ENCODE assay signal across 8 cellular contexts in the genomic region with DNA sequence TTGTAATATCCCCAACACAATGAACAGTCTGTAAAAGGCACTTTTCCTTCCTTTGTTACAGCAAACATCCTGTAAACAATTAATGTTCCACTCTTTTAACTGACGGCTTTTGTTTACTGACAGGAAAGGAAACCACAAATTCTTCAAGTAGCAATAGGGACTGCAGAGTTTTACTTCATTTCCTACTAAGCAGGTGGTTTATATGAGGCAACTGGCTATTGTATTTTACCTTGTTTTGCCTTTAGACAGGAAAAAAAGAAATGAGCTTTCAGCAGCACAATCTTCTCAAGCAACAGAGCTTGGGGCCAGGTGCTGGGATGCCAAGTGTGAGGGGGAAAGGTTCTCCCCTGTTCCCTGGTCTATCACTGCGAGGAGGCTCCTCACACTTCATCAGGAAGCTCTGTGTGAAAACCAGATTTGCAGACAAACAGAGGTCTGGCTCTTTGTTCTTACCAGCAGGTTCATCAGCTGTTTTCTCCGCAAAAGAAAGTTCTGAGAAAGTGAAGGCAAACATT. TPM values are rescaled to one million over a fixed set of nuclear protein-coding genes. Genes with fewer than 3 reads are reported as not detected.
DNase-seq lines count a peak whose midpoint lies in the region; ATAC-seq and TF ChIP-seq lines count a peak whose summit lies in the region.

No MANE protein-coding gene starts in this region.

- no peak for ATAC-seq in activated CD4-positive, alpha-beta T cell treated with anti-CD3 and anti-CD28 coated beads for 36 hours
- peak; percentile 65 for ATAC-seq in HG03342 (IDR thresholded peaks at IDR 0.05; ENCODE audit: unreplicated experiment)
- peak; percentile 41 to 42 for ATAC-seq in gastrocnemius medialis
- ATAC-seq in aorta (ENCODE audit: low FRiP score), result no peak
- no peak for ATAC-seq in GM18858 (IDR thresholded peaks at IDR 0.05; ENCODE audit: unreplicated experiment)

- WGBS in aorta, 2 donors, result 93% methylated on average over 3 of the region's 3 CpGs

- H3K4me1 ChIP-seq in gastrocnemius medialis, result peaks cover 0 to 4% of the 10 kb centered on the region in 2 donors
- H3K4me1 ChIP-seq in aorta (ENCODE audit: control insufficient read depth in 1 of 2, insufficient read depth in 2 of 2, low read length in 2 of 2), result no peaks in the 10 kb centered on the region

- H3K27ac ChIP-seq in gastrocnemius medialis (peak overlapping the region; percentile 6 to 54 (median 32)), aorta (ENCODE audit: low read depth in 1 of 2, low read length in 2 of 2) (no peak overlapping the region)

- H3K9me3 Mint-ChIP-seq in activated CD4-positive, alpha-beta T cell treated with anti-CD3 and anti-CD28 coated beads for 36 hours (ENCODE audit: low read depth), result no peaks in the 10 kb centered on the region

- H3K9me3 ChIP-seq in gastrocnemius medialis (no peaks in the 10 kb centered on the region), aorta (ENCODE audit: control insufficient read depth, low read length) (no peaks in the 10 kb centered on the region)

- peak overlapping the region; percentile 40 for H3K4me3 Mint-ChIP-seq in activated CD4-positive, alpha-beta T cell treated with anti-CD3 and anti-CD28 coated beads for 36 hours

- no peaks in the 10 kb centered on the region for H3K27me3 ChIP-seq in gastrocnemius medialis
- no peaks in the 10 kb centered on the region for H3K27me3 ChIP-seq in aorta (ENCODE audit: control insufficient read depth in 1 of 2, insufficient read depth in 2 of 2, low read length in 1 of 2)

- in situ Hi-C loops in gastrocnemius medialis (cut with MboI; ENCODE audit: low sequenced_read_pairs in 4 of 4), result no loop called here

- TF ChIP-seq CTCF in gastrocnemius medialis (IDR thresholded peaks at IDR 0.05 in 4 of 5, conservative IDR thresholded peaks at IDR 0.05 in 1 of 5), result no peak

- H3K4me1 Mint-ChIP-seq in activated CD4-positive, alpha-beta T cell treated with anti-CD3 and anti-CD28 coated beads for 36 hours, result peaks cover 53% of the 10 kb centered on the region

- POLR2A ChIA-PET in activated CD4-positive, alpha-beta T cell treated with anti-CD3 and anti-CD28 coated beads for 36 hours (lab: Charles Lee), result no interaction called here

- no peak overlapping the region for H3K4me3 ChIP-seq in gastrocnemius medialis
- H3K4me3 ChIP-seq in aorta (ENCODE audit: low read length in 2 of 2), result no peak overlapping the region

- intact Hi-C loops in activated CD4-positive, alpha-beta T cell treated with anti-CD3 and anti-CD28 coated beads for 36 hours (cut with DNase I, micrococcal nuclease), result loop anchor here in 1 of 2 experiments (2.0 kb wide), 1 partner anchor 50 kb away; no protein-coding TSS in a partner anchor
- intact Hi-C loops in gastrocnemius medialis (cut with DNase I; ENCODE audit: low total_unique reads) (no loop called here), aorta (cut with DNase I) (no loop called here)

- H3K27me3 Mint-ChIP-seq in activated CD4-positive, alpha-beta T cell treated with anti-CD3 and anti-CD28 coated beads for 36 hours, result no peaks in the 10 kb centered on the region

- no peaks in the 10 kb centered on the region for H3K36me3 Mint-ChIP-seq in activated CD4-positive, alpha-beta T cell treated with anti-CD3 and anti-CD28 coated beads for 36 hours (ENCODE audit: low read depth)

- H3K36me3 ChIP-seq in gastrocnemius medialis (no peaks in the 10 kb centered on the region), aorta (ENCODE audit: control insufficient read depth in 1 of 2, insufficient read depth in 2 of 2, low read length in 1 of 2) (no peaks in the 10 kb centered on the region)

- no peak for DNase-seq in activated CD4-positive, alpha-beta T cell treated with anti-CD3 and anti-CD28 coated beads for 36 hours
- DNase-seq in activated CD4-positive, alpha-beta T cell treated with anti-CD3 and anti-CD28 coated beads, Interleukin-2, amount 50 U/mL, for 4 hours, result no peak
- peak; percentile 35 for DNase-seq in central memory CD4-positive, alpha-beta T cell
- DNase-seq in gastrocnemius medialis, result no peak
- no peak for DNase-seq in aorta
- DNase-seq in putamen (ENCODE audit: low spot score), result no peak

- CTCF ChIA-PET in activated CD4-positive, alpha-beta T cell treated with anti-CD3 and anti-CD28 coated beads for 36 hours (lab: Charles Lee), result interaction anchor here (1.0 kb wide), 1 partner anchor 49 kb away, joined by 5 read pairs; no protein-coding TSS in a partner anchor

- H3K27ac Mint-ChIP-seq in activated CD4-positive, alpha-beta T cell treated with anti-CD3 and anti-CD28 coated beads for 36 hours, result peak overlapping the region; percentile 66

- TF ChIP-seq POLR2A in gastrocnemius medialis (IDR thresholded peaks at IDR 0.05), result peak in 1 of 2 donors; percentile 9

RNA-seq across cellular contexts. Expression of gene SIPA1L2, which starts 51.2 kb away (rescaled TPM):
- total RNA-seq in activated CD4-positive, alpha-beta T cell treated with anti-CD3 and anti-CD28 coated beads for 36 hours, result 1 to 10 TPM; 3.7 to 4.0 TPM
- 10 to 100 TPM in 1 of 4 donors, 1 to 10 TPM in 3; 3.1 to 22.7 (median 3.9) TPM for total RNA-seq in gastrocnemius medialis
- 10 to 100 TPM; 11.3 to 27.6 TPM for total RNA-seq in aorta
- polyA plus RNA-seq in aorta, result 1 to 10 TPM; 2.9 to 9.1 TPM

Comparison
In these comparisons a context has a peak if more than half of its experiments do, and no peak if none do; other contexts are left out.
1. ATAC-seq: peak in HG03342 (single experiment) and gastrocnemius medialis (2 of 2); none in activated CD4-positive, alpha-beta T cell treated with anti-CD3 and anti-CD28 coated beads for 36 hours (single experiment), aorta (single experiment) and GM18858 (single experiment).
2. H3K27ac ChIP-seq: peak in gastrocnemius medialis (4 of 4); none in aorta (0 of 2).